ENCODE assay signal across 8 cellular contexts in genomic region chr3:152205097-152205593, GRCh38.
DNase-seq lines count a peak whose midpoint lies in the region; ATAC-seq and TF ChIP-seq lines count a peak whose summit lies in the region.

No MANE protein-coding gene starts in this region.

- H3K9me3 ChIP-seq in OCI-LY3 (ENCODE audit: insufficient read depth, low read length) = peaks cover 4% of the 10 kb centered on the region; the same call in 1 of the 2 replicates

- ATAC-seq in GM21786 (IDR thresholded peaks at IDR 0.05; ENCODE audit: unreplicated experiment) = peak; percentile 39

- H3K27me3 ChIP-seq in OCI-LY3 (ENCODE audit: low read depth, low read length) (no peaks in the 10 kb centered on the region), layer of hippocampus (ENCODE audit: control insufficient read depth, insufficient read depth, low read length) (no peaks in the 10 kb centered on the region)

- H3K79me2 ChIP-seq in OCI-LY3 (ENCODE audit: low read length) = peaks cover 21% of the 10 kb centered on the region

- peaks cover 61% of the 10 kb centered on the region for H3K4me1 ChIP-seq in OCI-LY3 (ENCODE audit: low read length)

- H3K36me3 ChIP-seq in OCI-LY3 (replicated peaks; ENCODE audit: low read depth, low read length) = no peaks in the 10 kb centered on the region

- H3K27ac ChIP-seq in OCI-LY3 (ENCODE audit: low read length) (peak overlapping the region; percentile 94), layer of hippocampus (ENCODE audit: low read depth, low read length) (peak overlapping the region; percentile 47)

- TF ChIP-seq CTCF in OCI-LY3 (IDR thresholded peaks at IDR 0.05; ENCODE audit: low read depth, low read length) = no peak

- no peaks in the 10 kb centered on the region for H4K20me1 ChIP-seq in OCI-LY3 (ENCODE audit: insufficient read depth, low read length)

- DNase-seq in GF-D8 (lab: John Stamatoyannopoulos, UW) (peak; percentile 91), NCI-H2107 treated with DMSO at 0.1 percent for 48 hours (lab: John Stamatoyannopoulos, UW; ENCODE audit: unreplicated experiment) (no peak), RKO (ENCODE audit: low spot score) (no peak), NCI-H2081 treated with DMSO at 0.1 percent for 48 hours (lab: John Stamatoyannopoulos, UW) (no peak), NCI-H345 treated with DMSO at 0.1 percent for 48 hours (lab: John Stamatoyannopoulos, UW; ENCODE audit: unreplicated experiment) (no peak)

- H2AFZ ChIP-seq in OCI-LY3 (ENCODE audit: low read depth, low read length) = peak overlapping the region; percentile 27; the same call in 1 of the 2 replicates

- peak overlapping the region; percentile 78 for H3K9ac ChIP-seq in OCI-LY3 (ENCODE audit: low read length)

- peak overlapping the region; percentile 75 for H3K4me3 ChIP-seq in OCI-LY3 (ENCODE audit: low read length)

- H3K4me2 ChIP-seq in OCI-LY3 (ENCODE audit: low read length) = peak overlapping the region; percentile 88
